ENCODE assay signal across 16 cellular contexts in the genomic region with DNA sequence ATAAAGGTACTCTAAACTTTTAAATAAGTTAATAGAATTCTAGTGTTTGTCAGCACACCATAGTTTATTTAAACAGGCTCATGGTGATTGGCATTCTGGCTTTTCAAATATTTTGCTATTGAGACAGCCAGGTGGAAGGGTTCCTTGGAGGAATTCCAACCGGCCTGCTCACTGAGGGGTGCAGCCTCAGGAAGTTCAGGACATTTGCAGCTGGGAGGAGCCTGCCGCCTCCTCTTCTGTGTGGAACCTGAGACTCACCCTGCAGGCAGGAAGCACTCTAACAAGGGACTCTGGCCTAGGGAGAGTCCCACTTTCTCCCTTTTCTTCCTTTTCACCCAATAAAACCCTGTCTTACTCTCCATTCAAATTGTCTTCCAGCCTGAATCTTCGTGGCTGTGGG.
DNase-seq lines count a peak whose midpoint lies in the region; ATAC-seq, FAIRE-seq and TF ChIP-seq lines count a peak whose summit lies in the region.
"Had no signal": no experiment of that assay in that cellular context is flagged by ENCODE, and none has a peak within 500 bp of the region (broad histone marks: within the 10 kb centered on the region; RNA-seq: fewer than 3 reads in every experiment).

No MANE protein-coding gene starts in this region.

- no peaks in the 10 kb centered on the region for H3K79me2 ChIP-seq in GM23338 (replicated peaks; ENCODE audit: insufficient read depth)
- no peaks in the 10 kb centered on the region for H3K79me2 ChIP-seq in mesendoderm (ENCODE audit: control insufficient read depth, insufficient read depth, low read length)

- no peak overlapping the region for H2BK120ac ChIP-seq in mesendoderm (ENCODE audit: low read depth, low read length)

- H3K27me3 ChIP-seq in GM23338 (ENCODE audit: insufficient read depth): no peaks in the 10 kb centered on the region
- no peaks in the 10 kb centered on the region; the same call in 1 of the 2 replicates for H3K27me3 ChIP-seq in MG63
- no peaks in the 10 kb centered on the region for H3K27me3 ChIP-seq in endodermal cell (ENCODE audit: control insufficient read depth, insufficient read depth, low read length, poor library complexity, severe bottlenecking)
- H3K27me3 ChIP-seq in mesendoderm (ENCODE audit: insufficient read depth, low read length, poor library complexity): no peaks in the 10 kb centered on the region
- H3K27me3 ChIP-seq in tibial artery: no peaks in the 10 kb centered on the region
- H3K27me3 ChIP-seq: BE2C, spleen, suprapubic skin had no signal

- H3K36me3 Mint-ChIP-seq in GM23338 (ENCODE audit: low read depth): no peaks in the 10 kb centered on the region
- no peaks in the 10 kb centered on the region for H3K36me3 Mint-ChIP-seq in endodermal cell (ENCODE audit: low read depth)
- H3K36me3 Mint-ChIP-seq: activated naive CD4-positive, alpha-beta T cell treated with anti-CD3 and anti-CD28 coated beads, Interleukin-2, amount 10 ng/mL, durations not matched to agents 7 days and 5 days; T-cell had no signal

- no peaks in the 10 kb centered on the region for H4K20me1 ChIP-seq in GM23338 (replicated peaks; ENCODE audit: insufficient read depth)

- peak; percentile 100 for ATAC-seq in GM23338
- ATAC-seq: Panc1, T-cell had no signal

- no peaks in the 10 kb centered on the region for H3F3A ChIP-seq in GM23338 (replicated peaks; ENCODE audit: low read depth)

- H2AK5ac ChIP-seq in mesendoderm (ENCODE audit: low read length): no peak overlapping the region

- WGBS in endodermal cell (ENCODE audit: insufficient coverage in 1 of 2, insufficient read length in 1 of 2), 2 experiments: 47 to 57% methylated on average over 2 to 3 of the region's 3 CpGs
- no CpG with 5 or more reads among the region's 3 CpGs for WGBS in mesendoderm (ENCODE audit: extremely low coverage, insufficient coverage, low lambda C conversion rate)

- H3K27ac Mint-ChIP-seq in GM23338 (peak overlapping the region; percentile 72; the same call in 1 of the 2 replicates), endodermal cell (no peak overlapping the region)
- H3K27ac Mint-ChIP-seq: activated naive CD4-positive, alpha-beta T cell treated with anti-CD3 and anti-CD28 coated beads, Interleukin-2, amount 10 ng/mL, durations not matched to agents 7 days and 5 days; T-cell had no signal

- H3K9ac ChIP-seq in endodermal cell (ENCODE audit: extremely low read depth, low read length, poor library complexity, severe bottlenecking) (no peak overlapping the region), mesendoderm (ENCODE audit: low read length) (no peak overlapping the region)

- intact Hi-C loops in tibial artery (cut with DNase I; ENCODE audit: low total_unique reads): no loop called here

- H3K9me3 ChIP-seq in MG63: no peaks in the 10 kb centered on the region
- no peaks in the 10 kb centered on the region for H3K9me3 ChIP-seq in endodermal cell (ENCODE audit: control insufficient read depth, low read length)
- no peaks in the 10 kb centered on the region for H3K9me3 ChIP-seq in tibial artery
- H3K9me3 ChIP-seq: BE2C, suprapubic skin had no signal

- no peaks in the 10 kb centered on the region for H3K4me1 ChIP-seq in GM23338 (ENCODE audit: insufficient read depth)
- no peaks in the 10 kb centered on the region for H3K4me1 ChIP-seq in endodermal cell (ENCODE audit: control insufficient read depth, insufficient read depth, low read length)
- H3K4me1 ChIP-seq in mesendoderm (ENCODE audit: control insufficient read depth, low read depth, low read length): no peaks in the 10 kb centered on the region
- H3K4me1 ChIP-seq in tibial artery: no peaks in the 10 kb centered on the region
- H3K4me1 ChIP-seq: BE2C, spleen, suprapubic skin had no signal

- no peak overlapping the region for H3K56ac ChIP-seq in mesendoderm (ENCODE audit: low read length)

- H2BK15ac ChIP-seq in mesendoderm (replicated peaks; ENCODE audit: low read depth): no peak overlapping the region

- TF ChIP-seq CTCF in GM23338 (conservative IDR thresholded peaks at IDR 0.05; ENCODE audit: low read depth in 2 of 2) (0 out of 4 replicates have a peak, but pooled peaks of 1 of the 2 experiments have one; percentile 9), endodermal cell (conservative IDR thresholded peaks at IDR 0.05) (peak; percentile 36), tibial artery (IDR thresholded peaks at IDR 0.05) (no peak)

- H2AFZ ChIP-seq in GM23338: no peak overlapping the region

- H3K27ac ChIP-seq in GM23338 (ENCODE audit: low read depth) (no peak overlapping the region; the same call in 1 of the 2 replicates), endodermal cell (ENCODE audit: low read depth, low read length) (no peak overlapping the region), mesendoderm (ENCODE audit: low read depth, low read length) (no peak overlapping the region), tibial artery (no peak overlapping the region)
- H3K27ac ChIP-seq: spleen, suprapubic skin had no signal

- H3K36me3 ChIP-seq in GM23338 (ENCODE audit: insufficient read depth): no peaks in the 10 kb centered on the region
- no peaks in the 10 kb centered on the region for H3K36me3 ChIP-seq in MG63
- H3K36me3 ChIP-seq in endodermal cell (ENCODE audit: control insufficient read depth, insufficient read depth, low read length): no peaks in the 10 kb centered on the region
- no peaks in the 10 kb centered on the region for H3K36me3 ChIP-seq in mesendoderm (ENCODE audit: control insufficient read depth, insufficient read depth, low read length)
- no peaks in the 10 kb centered on the region for H3K36me3 ChIP-seq in tibial artery
- H3K36me3 ChIP-seq: BE2C, spleen, suprapubic skin had no signal

- no peak overlapping the region for H3K23ac ChIP-seq in mesendoderm (ENCODE audit: low read length)

- H3K4me3 ChIP-seq in GM23338: no peak overlapping the region
- no peak overlapping the region for H3K4me3 ChIP-seq in MG63
- H3K4me3 ChIP-seq in endodermal cell (ENCODE audit: low read length): no peak overlapping the region
- no peak overlapping the region for H3K4me3 ChIP-seq in mesendoderm (ENCODE audit: low read length)
- no peak overlapping the region for H3K4me3 ChIP-seq in tibial artery
- H3K4me3 ChIP-seq: spleen, suprapubic skin had no signal

- peaks cover 2% of the 10 kb centered on the region; the same call in 1 of the 2 replicates for H3K9me2 ChIP-seq in GM23338 (ENCODE audit: insufficient read depth)

- H3K4me3 Mint-ChIP-seq in GM23338 (no peak overlapping the region), endodermal cell (no peak overlapping the region)
- H3K4me3 Mint-ChIP-seq: activated naive CD4-positive, alpha-beta T cell treated with anti-CD3 and anti-CD28 coated beads, Interleukin-2, amount 10 ng/mL, durations not matched to agents 7 days and 5 days; T-cell had no signal

- H3K27me3 Mint-ChIP-seq in GM23338 (ENCODE audit: insufficient read depth, low read depth, poor library complexity) (no peaks in the 10 kb centered on the region), endodermal cell (ENCODE audit: insufficient read depth) (no peaks in the 10 kb centered on the region)
- H3K27me3 Mint-ChIP-seq: activated naive CD4-positive, alpha-beta T cell treated with anti-CD3 and anti-CD28 coated beads, Interleukin-2, amount 10 ng/mL, durations not matched to agents 7 days and 5 days; T-cell had no signal

- DNase-seq in GM23338 (ENCODE audit: low spot score) (peak; percentile 78), MG63 (peak; percentile 2), endodermal cell (peak; percentile 81), mesendoderm (peak; percentile 86), AML-193 (lab: John Stamatoyannopoulos, UW) (no peak), frontal cortex (ENCODE audit: low spot score in 2 of 2) (no peak), tibial artery (no peak)
- no peak for DNase-seq in stimulated activated CD8-positive, alpha-beta memory T cell treated with anti-CD3 and anti-CD28 coated beads, Interleukin-4, amount 100 ng/mL, for 48 hours
- DNase-seq: activated CD4-positive, CD25-positive, alpha-beta regulatory T cell; activated naive CD4-positive, alpha-beta T cell treated with anti-CD3 and anti-CD28 coated beads, Interleukin-2, amount 10 ng/mL, durations not matched to agents 7 days and 5 days; BE2C; DND-41; spleen; T-cell had no signal

- peaks cover 13% of the 10 kb centered on the region; the same call in 2 of the 3 replicates for H3K4me1 Mint-ChIP-seq in GM23338
- H3K4me1 Mint-ChIP-seq in endodermal cell: no peaks in the 10 kb centered on the region
- H3K4me1 Mint-ChIP-seq: activated naive CD4-positive, alpha-beta T cell treated with anti-CD3 and anti-CD28 coated beads, Interleukin-2, amount 10 ng/mL, durations not matched to agents 7 days and 5 days; T-cell had no signal

- no peaks in the 10 kb centered on the region for H3K79me1 ChIP-seq in mesendoderm (ENCODE audit: low read length)

- FAIRE-seq in frontal cortex (lab: Jason Lieb, UNC): no peak

- H3K9me3 Mint-ChIP-seq in GM23338 (no peaks in the 10 kb centered on the region), endodermal cell (no peaks in the 10 kb centered on the region)

- H2BK5ac ChIP-seq in mesendoderm (ENCODE audit: low read length): no peak overlapping the region

- no peak overlapping the region for H3K4ac ChIP-seq in mesendoderm (ENCODE audit: low read depth, low read length)

- H4K8ac ChIP-seq in mesendoderm (ENCODE audit: low read depth, low read length): no peak overlapping the region

- H4K5ac ChIP-seq in mesendoderm (ENCODE audit: low read length): no peak overlapping the region

- H3K4me2 ChIP-seq in GM23338 (no peak overlapping the region), mesendoderm (ENCODE audit: low read length) (no peak overlapping the region)

- H3K18ac ChIP-seq in mesendoderm (ENCODE audit: low read length): no peak overlapping the region

TF ChIP-seq in GM23338, 12 proteins besides CTCF, POLR2A, EP300 and RAD21 (continues in another document):
- TF ChIP-seq ZNF114 (CRISPR knock-in tag; IDR thresholded peaks at IDR 0.05): no peak

Comparison
In these comparisons a context has a peak if more than half of its experiments do, and no peak if none do; other contexts are left out.
1. DNase-seq: peak in GM23338 (single experiment), MG63 (single experiment), endodermal cell (single experiment) and mesendoderm (single experiment); none in AML-193 (0 of 2), stimulated activated CD8-positive, alpha-beta memory T cell treated with anti-CD3 and anti-CD28 coated beads, Interleukin-4, amount 100 ng/mL, for 48 hours (single experiment), frontal cortex (0 of 2) and tibial artery (0 of 2).